22 cellular contexts compared by ENCODE assay signal in the genomic region with DNA sequence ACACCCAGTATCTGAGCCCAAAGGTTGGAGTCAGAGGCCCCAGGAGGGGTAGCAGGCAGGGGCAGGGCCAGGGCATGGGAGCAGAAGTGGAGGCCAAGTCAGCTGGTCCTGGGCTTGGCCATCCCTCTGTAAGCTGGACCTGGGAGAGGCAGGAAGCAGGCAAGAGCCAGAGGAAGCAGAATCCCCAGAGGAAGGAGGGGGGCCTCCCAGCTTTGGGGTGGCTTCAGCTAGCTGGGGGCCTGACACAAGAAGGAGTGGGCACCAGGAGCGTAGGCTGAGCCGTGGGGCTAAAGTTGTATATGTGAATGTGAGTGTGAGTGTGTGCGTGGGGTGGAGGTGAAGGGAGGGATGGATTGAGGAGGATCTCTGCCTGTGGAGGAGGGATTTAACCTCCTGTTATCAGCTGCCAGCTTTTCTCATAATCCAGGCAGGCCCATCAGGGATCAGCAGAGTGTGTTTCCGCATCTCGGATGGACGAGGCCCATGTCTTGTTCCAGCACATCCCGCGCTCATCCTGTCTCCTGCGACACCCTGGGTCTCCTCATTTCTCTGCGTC. TPM values are rescaled to one million over a fixed set of nuclear protein-coding genes. Genes with fewer than 3 reads are reported as not detected.
DNase-seq lines count a peak whose midpoint lies in the region; ATAC-seq, FAIRE-seq and TF ChIP-seq lines count a peak whose summit lies in the region.
"Had no signal": no experiment of that assay in that cellular context is flagged by ENCODE, and none has a peak within 500 bp of the region (broad histone marks: within the 10 kb centered on the region; RNA-seq: fewer than 3 reads in every experiment).

No MANE protein-coding gene starts in this region.

- CTCF ChIA-PET in IMR-90 (lab: Yijun Ruan, JAX) = no interaction called here

- H3K4me1 ChIP-seq in IMR-90 (ENCODE audit: control insufficient read depth, insufficient read depth, low read length) = peaks cover 3% of the 10 kb centered on the region; the same call in 1 of the 2 replicates
- peaks cover 43% of the 10 kb centered on the region for H3K4me1 ChIP-seq in psoas muscle

- H2AFZ ChIP-seq in IMR-90 (replicated peaks; ENCODE audit: low read length, poor library complexity) = peak overlapping the region; percentile 8

- no peak overlapping the region for H4K5ac ChIP-seq in IMR-90 (ENCODE audit: low read depth, low read length)

- no peak overlapping the region for H3K4me3 Mint-ChIP-seq in stimulated activated naive CD8-positive, alpha-beta T cell treated with anti-CD3 and anti-CD28 coated beads, Interleukin-15, amount 100 ng/mL, for 72 hours
- H3K4me3 Mint-ChIP-seq: CD14-positive monocyte; immature natural killer cell; natural killer cell treated with Interleukin-12 subunit alpha and Interleukin-12 subunit beta and Interleukin-15 and Interleukin-18, amount 100 ng/mL, for 72 hours had no signal

- no peaks in the 10 kb centered on the region for H3K9me3 ChIP-seq in IMR-90 (ENCODE audit: control insufficient read depth, insufficient read depth, low read length)
- no peaks in the 10 kb centered on the region for H3K9me3 ChIP-seq in psoas muscle
- H3K9me3 ChIP-seq: HAP-1, right atrium auricular region, testis had no signal

- H2BK5ac ChIP-seq in IMR-90 (ENCODE audit: low read depth, low read length, poor library complexity, severe bottlenecking) = no peak overlapping the region

- peaks cover 90% of the 10 kb centered on the region for H3K27me3 ChIP-seq in IMR-90 (ENCODE audit: control insufficient read depth, insufficient read depth, low read length)
- no peaks in the 10 kb centered on the region for H3K27me3 ChIP-seq in psoas muscle (ENCODE audit: insufficient read depth in 3 of 3, low read length in 2 of 3)
- H3K27me3 ChIP-seq: right atrium auricular region, testis had no signal

- TF ChIP-seq POLR2A in IMR-90 (IDR thresholded peaks at IDR 0.05; ENCODE audit: low read depth, low read length) = no peak

- no CpG with 5 or more reads among the region's 10 CpGs for WGBS in IMR-90 (ENCODE audit: extremely low coverage in 2 of 2, insufficient read length in 1 of 2), 2 experiments
- WGBS in psoas muscle, 3 donors = 74 to 81% (median 78%) methylated on average over 10 of the region's 10 CpGs

- TF ChIP-seq CTCF in D721Med (IDR thresholded peaks at IDR 0.05; ENCODE audit: insufficient read depth, missing control alignments) (no peak), IMR-90 (conservative IDR thresholded peaks at IDR 0.05; ENCODE audit: low read depth, low read length) (no peak), psoas muscle (IDR thresholded peaks at IDR 0.05) (no peak)

- no peak overlapping the region for H4K91ac ChIP-seq in IMR-90 (ENCODE audit: insufficient read depth, low read depth, low read length)

- H3K56ac ChIP-seq in IMR-90 (ENCODE audit: extremely low read depth, insufficient read depth, low read length) = no peak overlapping the region

- no peak overlapping the region for H2BK15ac ChIP-seq in IMR-90 (ENCODE audit: low read depth, low read length)

- H3K9me1 ChIP-seq in IMR-90 (ENCODE audit: insufficient read depth, low read length) = no peaks in the 10 kb centered on the region; the same call in 1 of the 2 replicates

- H2BK20ac ChIP-seq in IMR-90 (ENCODE audit: low read depth, low read length) = no peak overlapping the region

- ATAC-seq in IMR-90 (ENCODE audit: low read depth) (no peak), psoas muscle (no peak), HG03565 (IDR thresholded peaks at IDR 0.05; ENCODE audit: unreplicated experiment) (no peak), GM21825 (IDR thresholded peaks at IDR 0.05; ENCODE audit: unreplicated experiment) (no peak)
- ATAC-seq in stimulated activated naive CD8-positive, alpha-beta T cell treated with anti-CD3 and anti-CD28 coated beads, Interleukin-15, amount 100 ng/mL, for 72 hours = no peak
- ATAC-seq: natural killer cell treated with Interleukin-12 subunit alpha and Interleukin-12 subunit beta and Interleukin-15 and Interleukin-18, amount 100 ng/mL, for 72 hours had no signal

- H3K18ac ChIP-seq in IMR-90 (ENCODE audit: low read depth, low read length) = no peak overlapping the region

- no peak for FAIRE-seq in D721Med (lab: Jason Lieb, UNC)
- FAIRE-seq: TTC549 had no signal

- H3K4me2 ChIP-seq in IMR-90 (ENCODE audit: low read depth, low read length) = no peak overlapping the region

- H3K14ac ChIP-seq in IMR-90 (replicated peaks; ENCODE audit: low read depth, low read length) = no peak overlapping the region

- intact Hi-C loops in IMR-90 (cut with micrococcal nuclease) (no loop called here), psoas muscle (cut with DNase I) (no loop called here)

- peaks cover 25% of the 10 kb centered on the region for H3K27me3 Mint-ChIP-seq in stimulated activated naive CD8-positive, alpha-beta T cell treated with anti-CD3 and anti-CD28 coated beads, Interleukin-15, amount 100 ng/mL, for 72 hours

- POLR2A ChIA-PET in IMR-90 (lab: Charles Lee; ENCODE audit: unreplicated experiment) = no interaction called here

- no peak overlapping the region for H2BK120ac ChIP-seq in IMR-90 (ENCODE audit: low read depth, low read length)

- no peak overlapping the region for H2AK9ac ChIP-seq in IMR-90 (replicated peaks; ENCODE audit: low read depth, low read length, poor library complexity)

- peaks cover 9% of the 10 kb centered on the region; the same call in 1 of the 2 replicates for H4K20me1 ChIP-seq in IMR-90 (ENCODE audit: insufficient read depth, low read length)

- DNase-seq in D721Med (ENCODE audit: insufficient read length, low spot score) (peak; percentile 91), IMR-90 (no peak), ecto neural progenitor cell (ENCODE audit: low spot score) (peak; percentile 52), psoas muscle (peak in 1 of 2 donors; percentile 50)
- DNase-seq in stimulated activated naive CD8-positive, alpha-beta T cell treated with anti-CD3 and anti-CD28 coated beads, Interleukin-15, amount 100 ng/mL, for 72 hours = no peak
- no peak for DNase-seq in activated CD4-positive, alpha-beta T cell treated with anti-CD3 and anti-CD28 coated beads, Interleukin-2, amount 50 U/mL, for 48 hours
- DNase-seq: activated CD4-positive, alpha-beta T cell treated with anti-CD3 and anti-CD28 coated beads, Interleukin-2, amount 50 U/mL, for 4 hours; amniotic stem cell; DND-41; immature natural killer cell; NCI-H1092; stimulated activated CD4-positive, alpha-beta T cell treated with anti-CD3 and anti-CD28 coated beads, Interleukin-1b, Interleukin-23, amount 100 ng/mL, for 48 hours; testis had no signal

- no peak overlapping the region for H4K8ac ChIP-seq in IMR-90 (ENCODE audit: low read depth in 2 of 2, low read length in 2 of 2)

- H3K4ac ChIP-seq in IMR-90 (ENCODE audit: low read depth, low read length) = no peak overlapping the region

- H3K27ac ChIP-seq in IMR-90 (ENCODE audit: insufficient read depth, low read length) (no peak overlapping the region), psoas muscle (peak overlapping the region; percentile 38)
- H3K27ac ChIP-seq: right atrium auricular region, SK-N-MC, testis had no signal

- no peaks in the 10 kb centered on the region for H3K79me1 ChIP-seq in IMR-90 (ENCODE audit: low read depth in 1 of 2, low read length in 2 of 2)

- dilution Hi-C loops in IMR-90 (cut with HindIII; ENCODE audit: low sequenced_read_pairs, unreplicated experiment) = no loop called here

- H3K9ac ChIP-seq in IMR-90 (ENCODE audit: low read depth, low read length) = no peak overlapping the region

- BruUV-seq in IMR-90 (replicated peaks; lab: Mats Ljungman, UMichigan) = no TSS peak

- no peaks in the 10 kb centered on the region for H3K36me3 ChIP-seq in IMR-90 (ENCODE audit: control insufficient read depth, insufficient read depth, low read length)
- H3K36me3 ChIP-seq in psoas muscle (ENCODE audit: insufficient read depth in 1 of 2, low read depth in 1 of 2) = no peaks in the 10 kb centered on the region
- H3K36me3 ChIP-seq: HAP-1, right atrium auricular region had no signal

- peaks cover 16% of the 10 kb centered on the region for H3K4me1 Mint-ChIP-seq in stimulated activated naive CD8-positive, alpha-beta T cell treated with anti-CD3 and anti-CD28 coated beads, Interleukin-15, amount 100 ng/mL, for 72 hours

- in situ Hi-C loops in IMR-90 (cut with MboI; ENCODE audit: low sequenced_read_pairs) = no loop called here

- no peak overlapping the region for H3K4me3 ChIP-seq in IMR-90 (ENCODE audit: insufficient read depth, low read depth, low read length)
- H3K4me3 ChIP-seq in psoas muscle = no peak overlapping the region
- H3K4me3 ChIP-seq: HAP-1, lung, right atrium auricular region, SK-N-MC, testis had no signal

- peak overlapping the region in 1 of 2 donors; percentile 81 for H3K27ac Mint-ChIP-seq in stimulated activated naive CD8-positive, alpha-beta T cell treated with anti-CD3 and anti-CD28 coated beads, Interleukin-15, amount 100 ng/mL, for 72 hours
- H3K27ac Mint-ChIP-seq: immature natural killer cell had no signal

- H3K23ac ChIP-seq in IMR-90 (ENCODE audit: low read depth, low read length) = no peak overlapping the region

- no peaks in the 10 kb centered on the region for H3K9me3 Mint-ChIP-seq in stimulated activated naive CD8-positive, alpha-beta T cell treated with anti-CD3 and anti-CD28 coated beads, Interleukin-15, amount 100 ng/mL, for 72 hours
- H3K9me3 Mint-ChIP-seq: immature natural killer cell; natural killer cell treated with Interleukin-12 subunit alpha and Interleukin-12 subunit beta and Interleukin-15 and Interleukin-18, amount 100 ng/mL, for 72 hours had no signal

- no peak for TF ChIP-seq RAD21 in IMR-90 (IDR thresholded peaks at IDR 0.05; ENCODE audit: low read length)

- H2AK5ac ChIP-seq in IMR-90 (ENCODE audit: low read depth, low read length) = no peak overlapping the region

TF ChIP-seq in IMR-90, 13 proteins besides CTCF, POLR2A, EP300 and RAD21:
- TF ChIP-seq SMC3 (IDR thresholded peaks at IDR 0.05; ENCODE audit: low read depth, low read length) = no peak
- TF ChIP-seq MXI1 (IDR thresholded peaks at IDR 0.05; ENCODE audit: borderline replicate concordance, low read depth, low read length) = no peak
- TF ChIP-seq RFX5 (IDR thresholded peaks at IDR 0.05; ENCODE audit: low read depth, low read length) = no peak
- no peak for TF ChIP-seq RCOR1 (IDR thresholded peaks at IDR 0.05; ENCODE audit: insufficient replicate concordance, low read length)
- no peak for TF ChIP-seq CEBPB (IDR thresholded peaks at IDR 0.05; ENCODE audit: low read depth, low read length)

RNA-seq across cellular contexts. Expression of a gene that starts 54.0 kb away (rescaled TPM):
- 0.28 and 0.36 TPM in 2 replicates for total RNA-seq in IMR-90 (2012; rRNA removed)
- polyA plus RNA-seq in IMR-90 (2012; rRNA removed) = 0.82 and 1.5 TPM in 2 replicates
- 0.25 and 1.3 TPM in 2 replicates for polyA plus RNA-seq in IMR-90 (2012; cell fraction: cytosol; rRNA removed)
- 2.0 and 3.6 TPM in 2 replicates for polyA plus RNA-seq in IMR-90 (2012; cell fraction: nucleus; rRNA removed; ENCODE audit: low replicate concordance)
- total RNA-seq in psoas muscle = 100 to 1,000 TPM in 1 of 4 donors, 10 to 100 TPM in 3; 33.6 to 103 (median 71.4) TPM
- polyA plus RNA-seq in psoas muscle = 10 to 100 TPM; 10.9 to 87.0 (median 35.9) TPM

Comparison
In these comparisons a context has a peak if more than half of its experiments do, and no peak if none do; other contexts are left out.
1. DNase-seq: peak in D721Med (single experiment) and ecto neural progenitor cell (single experiment); none in IMR-90 (single experiment), stimulated activated naive CD8-positive, alpha-beta T cell treated with anti-CD3 and anti-CD28 coated beads, Interleukin-15, amount 100 ng/mL, for 72 hours (0 of 2) and activated CD4-positive, alpha-beta T cell treated with anti-CD3 and anti-CD28 coated beads, Interleukin-2, amount 50 U/mL, for 48 hours (0 of 2).
2. RNA of a gene that starts 54.0 kb away (total RNA-seq): 33.6 to 103 TPM in psoas muscle; 0.28 to 0.36 TPM in IMR-90; every median in the first group is over 10 times any median in the second.